17 cellular contexts compared by ENCODE assay signal in genomic region chr4:110130578-110131358, GRCh38.
DNase-seq lines count a peak whose midpoint lies in the region; ATAC-seq, FAIRE-seq and TF ChIP-seq lines count a peak whose summit lies in the region.
"Had no signal": no experiment of that assay in that cellular context is flagged by ENCODE, and none has a peak within 500 bp of the region (broad histone marks: within the 10 kb centered on the region; RNA-seq: fewer than 3 reads in every experiment).

No MANE protein-coding gene starts in this region.

- no peak overlapping the region for H4K91ac ChIP-seq in trophoblast cell (ENCODE audit: low read depth, low read length)

- H2AFZ ChIP-seq in trophoblast cell (ENCODE audit: insufficient read depth, low read length, poor library complexity): no peak overlapping the region

- no peak overlapping the region for H2BK5ac ChIP-seq in trophoblast cell (ENCODE audit: low read depth, low read length, poor library complexity)

- DNase-seq in GM19239 (ENCODE audit: insufficient read length, low spot score) (no peak), RWPE2 (ENCODE audit: low spot score) (no peak), trophoblast cell (peak; percentile 63 to 69), NCI-H510A treated with DMSO at 0.1 percent for 48 hours (lab: John Stamatoyannopoulos, UW) (no peak), NCI-H1417 treated with DMSO at 0.1 percent for 48 hours (lab: John Stamatoyannopoulos, UW) (no peak)
- no peak for DNase-seq in activated T-cell treated with anti-CD3 and anti-CD28 coated beads, Interleukin-2, amount 50 U/mL, for 1 hour
- DNase-seq: COR-L47, DMS53, H9, Karpas-422, NCI-H1417, NCI-H2029, NCI-H2171 treated with DMSO at 0.1 percent for 48 hours, NCI-H510A had no signal

- TF ChIP-seq CTCF in RWPE2 (IDR thresholded peaks at IDR 0.05; ENCODE audit: poor library complexity, severe bottlenecking): no peak

- no peak overlapping the region for H4K8ac ChIP-seq in trophoblast cell (ENCODE audit: low read depth, low read length)

- no peak overlapping the region for H3K9ac ChIP-seq in trophoblast cell (ENCODE audit: low read length)

- H3K4me2 ChIP-seq in trophoblast cell (ENCODE audit: low read length): no peak overlapping the region
- H3K4me2 ChIP-seq: A549 had no signal

- H3K23ac ChIP-seq in trophoblast cell (ENCODE audit: low read length): no peak overlapping the region

- no peaks in the 10 kb centered on the region for H3K79me1 ChIP-seq in trophoblast cell (ENCODE audit: low read length)

- peak; percentile 31 for FAIRE-seq in GM19239 (lab: Jason Lieb, UNC)
- FAIRE-seq: A549 had no signal

- H2BK12ac ChIP-seq in trophoblast cell (ENCODE audit: low read length): no peak overlapping the region

- H4K12ac ChIP-seq in trophoblast cell (ENCODE audit: low read depth, low read length): no peak overlapping the region

- H3K9me3 ChIP-seq in RWPE2 (ENCODE audit: severe bottlenecking) (no peaks in the 10 kb centered on the region), trophoblast cell (ENCODE audit: insufficient read depth, low read depth, low read length) (no peaks in the 10 kb centered on the region)
- H3K9me3 ChIP-seq: A549 had no signal

- H3K4me1 ChIP-seq in RWPE2 (ENCODE audit: insufficient read depth, poor library complexity, severe bottlenecking) (peaks cover 22% of the 10 kb centered on the region), trophoblast cell (ENCODE audit: control insufficient read depth in 1 of 2, insufficient read depth in 2 of 2, low read length in 2 of 2) (peaks cover 0 to 5% of the 10 kb centered on the region in 2 experiments)
- H3K4me1 ChIP-seq: A549 had no signal

- no peaks in the 10 kb centered on the region for H3K27me3 ChIP-seq in RWPE2 (ENCODE audit: insufficient read depth, poor library complexity, severe bottlenecking)
- no peaks in the 10 kb centered on the region for H3K27me3 ChIP-seq in trophoblast cell (ENCODE audit: insufficient read depth, low read length)

- no peak overlapping the region for H3K27ac ChIP-seq in RWPE2 (ENCODE audit: poor library complexity, severe bottlenecking)
- H3K27ac ChIP-seq in trophoblast cell (ENCODE audit: low read depth, low read length): peak overlapping the region; percentile 29
- H3K27ac ChIP-seq: A549 had no signal

- H3K36me3 ChIP-seq in RWPE2 (ENCODE audit: low read depth) (peaks cover 13% of the 10 kb centered on the region), trophoblast cell (ENCODE audit: control insufficient read depth in 1 of 2, insufficient read depth in 2 of 2, low read length in 2 of 2) (no peaks in the 10 kb centered on the region)

- H3K4ac ChIP-seq in trophoblast cell (ENCODE audit: low read depth, low read length): no peak overlapping the region

- H3K14ac ChIP-seq in trophoblast cell (ENCODE audit: low read length): no peak overlapping the region

- no peak overlapping the region for H2BK120ac ChIP-seq in trophoblast cell (ENCODE audit: insufficient read depth, low read length, poor library complexity)

- ATAC-seq in RWPE2 (ENCODE audit: low read depth): peak; percentile 58
- peak; percentile 92 for ATAC-seq in esophagus mucosa
- no peak for ATAC-seq in HG03175 (IDR thresholded peaks at IDR 0.05; ENCODE audit: unreplicated experiment)
- ATAC-seq: A549 had no signal

- no CpG with 5 or more reads among the region's 4 CpGs for WGBS in trophoblast cell (ENCODE audit: extremely low coverage, insufficient coverage, insufficient read length)

- H3K79me2 ChIP-seq in trophoblast cell (ENCODE audit: control insufficient read depth, insufficient read depth, low read length, poor library complexity): no peaks in the 10 kb centered on the region

- no peak overlapping the region for H2AK5ac ChIP-seq in trophoblast cell (ENCODE audit: low read length)

- no peak overlapping the region for H3K4me3 ChIP-seq in RWPE2 (ENCODE audit: severe bottlenecking)
- no peak overlapping the region for H3K4me3 ChIP-seq in trophoblast cell (ENCODE audit: low read depth, low read length)
- H3K4me3 ChIP-seq: A549 had no signal

- no peak overlapping the region for H3K18ac ChIP-seq in trophoblast cell (ENCODE audit: low read length)

Comparison
In these comparisons a context has a peak if more than half of its experiments do, and no peak if none do; other contexts are left out.
1. DNase-seq: peak in trophoblast cell (2 of 2); none in GM19239 (single experiment), RWPE2 (single experiment), NCI-H510A treated with DMSO at 0.1 percent for 48 hours (single experiment), NCI-H1417 treated with DMSO at 0.1 percent for 48 hours (single experiment) and activated T-cell treated with anti-CD3 and anti-CD28 coated beads, Interleukin-2, amount 50 U/mL, for 1 hour (single experiment).